ENCODE assay signal across 8 cellular contexts in the genomic region with DNA sequence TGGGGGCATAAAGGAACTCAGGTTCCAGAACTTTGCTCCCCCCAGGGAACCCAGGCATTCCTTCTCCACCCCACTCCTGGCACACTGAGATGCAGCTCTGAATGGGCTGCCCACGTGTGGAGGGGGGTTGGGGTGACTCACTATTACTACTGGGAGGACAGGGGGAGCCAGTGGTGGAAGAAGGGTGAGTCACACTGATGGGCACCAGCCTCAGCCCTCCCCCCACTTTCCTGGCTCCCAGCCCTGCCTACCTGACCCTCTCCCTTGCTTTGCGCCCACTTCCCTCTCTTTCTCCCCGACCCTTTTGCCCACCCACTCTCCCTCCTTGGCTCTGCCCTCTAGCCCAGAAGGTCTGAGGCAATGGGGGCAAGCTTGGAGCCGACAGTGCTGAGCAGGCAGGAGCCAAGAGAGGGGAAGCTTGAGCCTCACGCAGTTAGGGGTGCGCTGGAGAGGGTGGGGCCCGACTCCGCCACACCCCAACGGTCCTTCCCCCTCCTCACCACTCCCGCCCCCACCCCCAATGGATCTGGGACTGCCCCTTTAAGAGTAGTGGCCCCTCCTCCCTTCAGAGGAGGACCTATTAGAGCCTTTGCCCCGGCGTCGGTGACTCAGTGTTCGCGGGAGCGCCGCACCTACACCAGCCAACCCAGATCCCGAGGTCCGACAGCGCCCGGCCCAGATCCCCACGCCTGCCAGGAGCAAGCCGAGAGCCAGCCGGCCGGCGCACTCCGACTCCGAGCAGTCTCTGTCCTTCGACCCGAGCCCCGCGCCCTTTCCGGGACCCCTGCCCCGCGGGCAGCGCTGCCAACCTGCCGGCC. TPM values are rescaled to one million over a fixed set of nuclear protein-coding genes. Genes with fewer than 3 reads are reported as not detected.
DNase-seq lines count a peak whose midpoint lies in the region; ATAC-seq and TF ChIP-seq lines count a peak whose summit lies in the region.

TSS of gene LMNA (plus strand) at position 611 of the 818 bp plus-strand sequence. CDS start 208 bp downstream, outside the sequence.

- H3K4me3 ChIP-seq in Caco-2 (ENCODE audit: low read depth, low read length) (peak within 1 kb of the TSS; percentile 98), fibroblast of mammary gland (ENCODE audit: control insufficient read depth, low read depth, low read length) (peak within 1 kb of the TSS; percentile 99)
- peak within 1 kb of the TSS; percentile 21 for H3K4me3 ChIP-seq in Jurkat, Clone E6-1 (ENCODE audit: low read length)

- CTCF ChIA-PET in Caco-2 (lab: Charles Lee), result interaction anchor here (0.7 to 5.9 kb wide), 6 partner anchors 9 to 332 kb away, joined by 4 to 43 read pairs (median 7); no protein-coding TSS in a partner anchor

- H3K4me1 ChIP-seq in Caco-2, result peaks cover 35% of the 10 kb centered on the region

- peak within 1 kb of the TSS; percentile 95 for H3K4me3 Mint-ChIP-seq in Caco-2 (ENCODE audit: unreplicated experiment)
- H3K4me3 Mint-ChIP-seq in activated T-helper 17 cell treated with anti-CD3 and anti-CD28 coated beads, Interleukin-2, amount 50 U/mL, for 72 hours, result peak within 1 kb of the TSS; percentile 91
- peak within 1 kb of the TSS; percentile 76 to 93 (median 90) for H3K4me3 Mint-ChIP-seq in naive thymus-derived CD8-positive, alpha-beta T cell
- H3K4me3 Mint-ChIP-seq in stimulated activated naive CD8-positive, alpha-beta T cell treated with anti-CD3 and anti-CD28 coated beads, Interleukin-15, Interleukin-2, amounts not matched to agents 100 ng/mL and 50 ng/mL, for 24 hours, result peak within 1 kb of the TSS; percentile 92

- peak within 1 kb of the TSS; percentile 63 for H3K27ac Mint-ChIP-seq in Caco-2 (ENCODE audit: unreplicated experiment)
- peak within 1 kb of the TSS; percentile 90 for H3K27ac Mint-ChIP-seq in activated T-helper 17 cell treated with anti-CD3 and anti-CD28 coated beads, Interleukin-2, amount 50 U/mL, for 72 hours
- peak within 1 kb of the TSS; percentile 53 to 96 (median 88) for H3K27ac Mint-ChIP-seq in naive thymus-derived CD8-positive, alpha-beta T cell
- H3K27ac Mint-ChIP-seq in stimulated activated naive CD8-positive, alpha-beta T cell treated with anti-CD3 and anti-CD28 coated beads, Interleukin-15, Interleukin-2, amounts not matched to agents 100 ng/mL and 50 ng/mL, for 24 hours, result peak within 1 kb of the TSS; percentile 86

- TF ChIP-seq CTCF in Caco-2 (IDR thresholded peaks at IDR 0.05; ENCODE audit: insufficient read depth in 1 of 2, low read depth in 1 of 2, low read length in 1 of 2, severe bottlenecking in 1 of 2, unreplicated experiment in 1 of 2), result no peak
- TF ChIP-seq CTCF in fibroblast of mammary gland (conservative IDR thresholded peaks at IDR 0.05; ENCODE audit: control insufficient read depth, insufficient read depth, low read depth, low read length), result no peak

- peak; percentile 83 for DNase-seq in Caco-2
- DNase-seq in Jurkat, Clone E6-1 (ENCODE audit: low read depth, low spot score), result no peak
- DNase-seq in RPMI7951 (ENCODE audit: low read depth), result peak; percentile 97
- DNase-seq in fibroblast of mammary gland (ENCODE audit: low read depth), result peak; percentile 97
- DNase-seq in naive thymus-derived CD8-positive, alpha-beta T cell, result peak in 7 of 10 donors; percentile 33 to 73 (median 48)

- H3K9me3 Mint-ChIP-seq in Caco-2 (ENCODE audit: unreplicated experiment), result no peaks in the 10 kb centered on the region
- H3K9me3 Mint-ChIP-seq in activated T-helper 17 cell treated with anti-CD3 and anti-CD28 coated beads, Interleukin-2, amount 50 U/mL, for 72 hours, result no peaks in the 10 kb centered on the region
- no peaks in the 10 kb centered on the region for H3K9me3 Mint-ChIP-seq in naive thymus-derived CD8-positive, alpha-beta T cell
- H3K9me3 Mint-ChIP-seq in stimulated activated naive CD8-positive, alpha-beta T cell treated with anti-CD3 and anti-CD28 coated beads, Interleukin-15, Interleukin-2, amounts not matched to agents 100 ng/mL and 50 ng/mL, for 24 hours, result no peaks in the 10 kb centered on the region

- no peaks in the 10 kb centered on the region for H3K27me3 Mint-ChIP-seq in Caco-2 (ENCODE audit: insufficient read depth, unreplicated experiment)
- no peaks in the 10 kb centered on the region for H3K27me3 Mint-ChIP-seq in activated T-helper 17 cell treated with anti-CD3 and anti-CD28 coated beads, Interleukin-2, amount 50 U/mL, for 72 hours
- peaks cover 4 to 39% (median 33%) of the 10 kb centered on the region in 5 donors for H3K27me3 Mint-ChIP-seq in naive thymus-derived CD8-positive, alpha-beta T cell
- peaks cover 25% of the 10 kb centered on the region for H3K27me3 Mint-ChIP-seq in stimulated activated naive CD8-positive, alpha-beta T cell treated with anti-CD3 and anti-CD28 coated beads, Interleukin-15, Interleukin-2, amounts not matched to agents 100 ng/mL and 50 ng/mL, for 24 hours

- POLR2A ChIA-PET in Caco-2 (lab: Charles Lee), result interaction anchor here (0.8 to 2.0 kb wide), 3 partner anchors 8 to 16 kb away, joined by 3 to 16 read pairs (median 13); no protein-coding TSS in a partner anchor
- POLR2A ChIA-PET in naive thymus-derived CD8-positive, alpha-beta T cell (lab: Charles Lee), result interaction anchor here (0.6 to 2.1 kb wide), 8 partner anchors 7 to 199 kb away, joined by 3 to 12 read pairs (median 4); partner anchors contain the start of gene PMF1

- no peaks in the 10 kb centered on the region for H3K9me3 ChIP-seq in Caco-2

- no peaks in the 10 kb centered on the region for H3K27me3 ChIP-seq in Caco-2 (replicated peaks; ENCODE audit: control insufficient read depth, insufficient read depth, low read length)

- ATAC-seq in GM21526 (IDR thresholded peaks at IDR 0.05; ENCODE audit: low FRiP score, unreplicated experiment), result peak; percentile 52
- ATAC-seq in activated T-helper 17 cell treated with anti-CD3 and anti-CD28 coated beads, Interleukin-2, amount 50 U/mL, for 72 hours (replicated peaks), result peak; percentile 90
- ATAC-seq in naive thymus-derived CD8-positive, alpha-beta T cell, result peak; percentile 72 to 76

- intact Hi-C loops in Caco-2 (cut with micrococcal nuclease; ENCODE audit: unreplicated experiment), result loop anchor here (1.0 kb wide), 2 partner anchors 8 to 9 kb away; no protein-coding TSS in a partner anchor

- no TSS peak for BruUV-seq in Caco-2 (replicated peaks; lab: Mats Ljungman, UMichigan)

- no peaks in the 10 kb centered on the region for H3K36me3 ChIP-seq in Caco-2 (ENCODE audit: control insufficient read depth, insufficient read depth, low read length)

- peaks cover 12% of the 10 kb centered on the region for H3K36me3 Mint-ChIP-seq in Caco-2 (ENCODE audit: insufficient read depth, unreplicated experiment)
- H3K36me3 Mint-ChIP-seq in activated T-helper 17 cell treated with anti-CD3 and anti-CD28 coated beads, Interleukin-2, amount 50 U/mL, for 72 hours (ENCODE audit: low read depth), result peaks cover 52% of the 10 kb centered on the region
- H3K36me3 Mint-ChIP-seq in naive thymus-derived CD8-positive, alpha-beta T cell, result no peaks in the 10 kb centered on the region
- H3K36me3 Mint-ChIP-seq in stimulated activated naive CD8-positive, alpha-beta T cell treated with anti-CD3 and anti-CD28 coated beads, Interleukin-15, Interleukin-2, amounts not matched to agents 100 ng/mL and 50 ng/mL, for 24 hours (ENCODE audit: low read depth), result peaks cover 14% of the 10 kb centered on the region

- peaks cover 26% of the 10 kb centered on the region for H3K4me1 Mint-ChIP-seq in Caco-2 (ENCODE audit: low read depth, unreplicated experiment)
- peaks cover 21% of the 10 kb centered on the region for H3K4me1 Mint-ChIP-seq in activated T-helper 17 cell treated with anti-CD3 and anti-CD28 coated beads, Interleukin-2, amount 50 U/mL, for 72 hours
- H3K4me1 Mint-ChIP-seq in naive thymus-derived CD8-positive, alpha-beta T cell, result peaks cover 10 to 32% (median 25%) of the 10 kb centered on the region in 4 donors
- peaks cover 45% of the 10 kb centered on the region for H3K4me1 Mint-ChIP-seq in stimulated activated naive CD8-positive, alpha-beta T cell treated with anti-CD3 and anti-CD28 coated beads, Interleukin-15, Interleukin-2, amounts not matched to agents 100 ng/mL and 50 ng/mL, for 24 hours (ENCODE audit: low read depth)

RNA-seq across cellular contexts. Expression of gene LMNA, which starts in this region (rescaled TPM):
- 112 and 113 TPM in 2 replicates for total RNA-seq in Caco-2 (2022)
- 7.4 TPM for polyA plus RNA-seq in Jurkat, Clone E6-1 (2012; ENCODE audit: insufficient read depth, insufficient read length)
- total RNA-seq in RPMI7951 (2014; rRNA removed; shearing (Covaris generic)), result 919 and 1,055 TPM in 2 replicates
- 100 to 1,000 TPM; 150 to 338 TPM for total RNA-seq in activated T-helper 17 cell treated with anti-CD3 and anti-CD28 coated beads, Interleukin-2, amount 50 U/mL, for 72 hours
- total RNA-seq in naive thymus-derived CD8-positive, alpha-beta T cell, result 1 to 10 TPM; 2.0 to 2.7 TPM
- polyA plus RNA-seq in naive thymus-derived CD8-positive, alpha-beta T cell, result 1 to 10 TPM in 1 of 3 donors, under 1 TPM in 2; 0.62 to 4.0 (median 0.75) TPM

Comparison
In these comparisons a context has a peak if more than half of its experiments do, and no peak if none do; other contexts are left out.
1. RNA of gene LMNA (total RNA-seq): 919 to 1,055 TPM in RPMI7951, 150 to 338 TPM in activated T-helper 17 cell treated with anti-CD3 and anti-CD28 coated beads, Interleukin-2, amount 50 U/mL, for 72 hours and 112 to 113 TPM in Caco-2; 2.0 to 2.7 TPM in naive thymus-derived CD8-positive, alpha-beta T cell; every median in the first group is over 10 times any median in the second.
2. H3K4me3 ChIP-seq: peak in every context shown above with its lines; median percentile 99 in fibroblast of mammary gland; 98 in Caco-2; 21 in Jurkat, Clone E6-1.
3. Peak in every context shown above with its lines, with median percentiles within 50 percentile points of each other: H3K27ac Mint-ChIP-seq, H3K4me3 Mint-ChIP-seq and ATAC-seq.